11 cellular contexts compared by ENCODE assay signal in genomic region chr3:29186982-29187718, GRCh38.
DNase-seq lines count a peak whose midpoint lies in the region; ATAC-seq, FAIRE-seq and TF ChIP-seq lines count a peak whose summit lies in the region.
"Had no signal": no experiment of that assay in that cellular context is flagged by ENCODE, and none has a peak within 500 bp of the region (broad histone marks: within the 10 kb centered on the region; RNA-seq: fewer than 3 reads in every experiment).

No MANE protein-coding gene starts in this region.

- no peak overlapping the region for H3K4ac ChIP-seq in mesendoderm (ENCODE audit: low read depth, low read length)

- no peak overlapping the region for H3K4me3 ChIP-seq in mesendoderm (ENCODE audit: low read length)
- H3K4me3 ChIP-seq in upper lobe of right lung: no peak overlapping the region
- H3K4me3 ChIP-seq: prostate gland had no signal

- H3K36me3 Mint-ChIP-seq in progenitor cell of endocrine pancreas (ENCODE audit: insufficient read depth): no peaks in the 10 kb centered on the region

- H3K9me3 Mint-ChIP-seq in progenitor cell of endocrine pancreas (ENCODE audit: low read depth): peaks cover 9% of the 10 kb centered on the region

- no CpG with 5 or more reads among the region's 3 CpGs for WGBS in mesendoderm (ENCODE audit: extremely low coverage, insufficient coverage, low lambda C conversion rate)

- H3K4me1 ChIP-seq in mesendoderm (ENCODE audit: control insufficient read depth, low read depth, low read length): no peaks in the 10 kb centered on the region
- no peaks in the 10 kb centered on the region for H3K4me1 ChIP-seq in upper lobe of right lung
- H3K4me1 ChIP-seq: prostate gland had no signal

- H3K23ac ChIP-seq in mesendoderm (ENCODE audit: low read length): no peak overlapping the region

- no peak overlapping the region for H3K56ac ChIP-seq in mesendoderm (ENCODE audit: low read length)

- no peak overlapping the region for H4K8ac ChIP-seq in mesendoderm (ENCODE audit: low read depth, low read length)

- H4K5ac ChIP-seq in mesendoderm (ENCODE audit: low read length): no peak overlapping the region

- no peak overlapping the region for H2AK5ac ChIP-seq in mesendoderm (ENCODE audit: low read length)

- ATAC-seq in upper lobe of right lung (no peak), GM19455 (IDR thresholded peaks at IDR 0.05; ENCODE audit: unreplicated experiment) (no peak)

- DNase-seq in EH (ENCODE audit: low read depth): peak; percentile 78
- DNase-seq in HTR-8/SVneo (ENCODE audit: insufficient read length, low spot score): peak; percentile 41
- peak; percentile 36 for DNase-seq in amniotic stem cell (lab: John Stamatoyannopoulos, UW)
- DNase-seq in mesendoderm: peak; percentile 27
- no peak for DNase-seq in upper lobe of right lung
- DNase-seq in NCI-H345 (lab: John Stamatoyannopoulos, UW): no peak
- DNase-seq in progenitor cell of endocrine pancreas (ENCODE audit: low spot score, unreplicated experiment): no peak
- DNase-seq: left cardiac atrium, NCI-H510A treated with DMSO at 0.1 percent for 48 hours had no signal

- H3K79me1 ChIP-seq in mesendoderm (ENCODE audit: low read length): no peaks in the 10 kb centered on the region

- no peak overlapping the region for H3K18ac ChIP-seq in mesendoderm (ENCODE audit: low read length)

- intact Hi-C loops in upper lobe of right lung (cut with DNase I): no loop called here

- no peaks in the 10 kb centered on the region for H3K4me1 Mint-ChIP-seq in progenitor cell of endocrine pancreas (ENCODE audit: low read depth)

- TF ChIP-seq CTCF in upper lobe of right lung (IDR thresholded peaks at IDR 0.05) (no peak), progenitor cell of endocrine pancreas (IDR thresholded peaks at IDR 0.05; ENCODE audit: unreplicated experiment) (no peak)

- no peaks in the 10 kb centered on the region for H3K27me3 ChIP-seq in mesendoderm (ENCODE audit: insufficient read depth, low read length, poor library complexity)
- H3K27me3 ChIP-seq in upper lobe of right lung: no peaks in the 10 kb centered on the region

- H2BK120ac ChIP-seq in mesendoderm (ENCODE audit: low read depth, low read length): no peak overlapping the region

- FAIRE-seq in HTR-8/SVneo (lab: Jason Lieb, UNC): peak; percentile 48

- H3K27ac Mint-ChIP-seq in progenitor cell of endocrine pancreas: no peak overlapping the region

- H3K36me3 ChIP-seq in mesendoderm (ENCODE audit: control insufficient read depth, insufficient read depth, low read length): no peaks in the 10 kb centered on the region
- H3K36me3 ChIP-seq in upper lobe of right lung: no peaks in the 10 kb centered on the region
- H3K36me3 ChIP-seq: prostate gland had no signal

- H2BK15ac ChIP-seq in mesendoderm (replicated peaks; ENCODE audit: low read depth): no peak overlapping the region

- no peaks in the 10 kb centered on the region for H3K9me3 ChIP-seq in upper lobe of right lung
- H3K9me3 ChIP-seq: prostate gland had no signal

- no peaks in the 10 kb centered on the region for H3K79me2 ChIP-seq in mesendoderm (ENCODE audit: control insufficient read depth, insufficient read depth, low read length)

- H3K27ac ChIP-seq in mesendoderm (ENCODE audit: low read depth, low read length): no peak overlapping the region
- no peak overlapping the region for H3K27ac ChIP-seq in upper lobe of right lung
- H3K27ac ChIP-seq: prostate gland had no signal

- H3K4me3 Mint-ChIP-seq in progenitor cell of endocrine pancreas (ENCODE audit: low read depth): no peak overlapping the region

- no peak overlapping the region for H3K9ac ChIP-seq in mesendoderm (ENCODE audit: low read length)

- H2BK5ac ChIP-seq in mesendoderm (ENCODE audit: low read length): no peak overlapping the region

- H3K4me2 ChIP-seq in mesendoderm (ENCODE audit: low read length): no peak overlapping the region

- no peaks in the 10 kb centered on the region for H3K27me3 Mint-ChIP-seq in progenitor cell of endocrine pancreas

Comparison
In these comparisons a context has a peak if more than half of its experiments do, and no peak if none do; other contexts are left out.
1. DNase-seq: peak in EH (single experiment), HTR-8/SVneo (single experiment), amniotic stem cell (single experiment) and mesendoderm (single experiment); none in upper lobe of right lung (single experiment), NCI-H345 (single experiment) and progenitor cell of endocrine pancreas (single experiment).